ENCODE assay signal across 12 cellular contexts in genomic region chr4:125369098-125369497, GRCh38. TPM values are rescaled to one million over a fixed set of nuclear protein-coding genes. Genes with fewer than 3 reads are reported as not detected.
A peak's percentile ranks its signal among the peaks of the same experiment; 100 is the strongest.
DNase-seq lines count a peak whose midpoint lies in the region; ATAC-seq and TF ChIP-seq lines count a peak whose summit lies in the region.
"Had no signal": no experiment of that assay in that cellular context is flagged by ENCODE, and none has a peak within 500 bp of the region (broad histone marks: within the 10 kb centered on the region; RNA-seq: fewer than 3 reads in every experiment).

No MANE protein-coding gene starts in this region.

- 90 to 91% methylated on average over 2 of the region's 2 CpGs for WGBS in thyroid gland, 2 donors

- no peak for ATAC-seq in Right ventricle myocardium superior (ENCODE audit: poor library complexity)
- ATAC-seq: activated naive CD8-positive, alpha-beta T cell treated with anti-CD3 and anti-CD28 coated beads, Interleukin-2, amount 50 U/mL, for 24 hours; activated T-cell treated with anti-CD3 and anti-CD28 coated beads, Interleukin-2, amount 50 U/mL, for 4 hours had no signal

- H3K9me3 ChIP-seq in left ventricle myocardium inferior (replicated peaks) (no peaks in the 10 kb centered on the region), endocrine pancreas (ENCODE audit: control insufficient read depth, low read length) (no peaks in the 10 kb centered on the region), muscle layer of colon (ENCODE audit: low read length) (no peaks in the 10 kb centered on the region), thyroid gland (no peaks in the 10 kb centered on the region)

- no peaks in the 10 kb centered on the region for H3K27me3 ChIP-seq in left ventricle myocardium inferior (ENCODE audit: low read depth)
- H3K27me3 ChIP-seq in endocrine pancreas (ENCODE audit: control insufficient read depth, insufficient read depth, low read length) = no peaks in the 10 kb centered on the region
- H3K27me3 ChIP-seq in muscle layer of colon (ENCODE audit: control insufficient read depth in 1 of 2, insufficient read depth in 2 of 2, low read length in 2 of 2) = no peaks in the 10 kb centered on the region
- H3K27me3 ChIP-seq in thyroid gland = no peaks in the 10 kb centered on the region

- H3K4me3 ChIP-seq in left ventricle myocardium inferior = peak overlapping the region; percentile 57
- peak overlapping the region; percentile 47 for H3K4me3 ChIP-seq in endocrine pancreas (ENCODE audit: control insufficient read depth, insufficient read depth, low read length)
- peak overlapping the region; percentile 7 to 11 for H3K4me3 ChIP-seq in muscle layer of colon (ENCODE audit: low read depth in 1 of 2, low read length in 2 of 2)
- peak overlapping the region in 1 of 3 donors; percentile 14 for H3K4me3 ChIP-seq in thyroid gland (replicated peaks in 1 of 3)

- TF ChIP-seq POLR2A in thyroid gland (IDR thresholded peaks at IDR 0.05) = no peak

- H3K36me3 ChIP-seq in left ventricle myocardium inferior (no peaks in the 10 kb centered on the region), endocrine pancreas (ENCODE audit: control insufficient read depth, insufficient read depth, low read length) (no peaks in the 10 kb centered on the region), muscle layer of colon (ENCODE audit: insufficient read depth, low read length) (no peaks in the 10 kb centered on the region), thyroid gland (no peaks in the 10 kb centered on the region)

- intact Hi-C loops in left ventricle myocardium inferior (cut with micrococcal nuclease) = no loop called here
- intact Hi-C loops in Right ventricle myocardium superior (cut with DNase I) = no loop called here
- intact Hi-C loops in thyroid gland (cut with DNase I) = no loop called here

- H3K4me1 ChIP-seq in left ventricle myocardium inferior (peaks cover 18% of the 10 kb centered on the region), endocrine pancreas (ENCODE audit: control insufficient read depth, insufficient read depth, low read length) (no peaks in the 10 kb centered on the region), muscle layer of colon (ENCODE audit: insufficient read depth, low read length) (peaks cover 17% of the 10 kb centered on the region), thyroid gland (peaks cover 14% of the 10 kb centered on the region in 2 donors)

- H3K27ac ChIP-seq in left ventricle myocardium inferior (replicated peaks) = peak overlapping the region; percentile 36
- H3K27ac ChIP-seq in muscle layer of colon (ENCODE audit: low read depth, low read length) = peak overlapping the region; percentile 35
- peak overlapping the region; percentile 46 to 83 (median 68) for H3K27ac ChIP-seq in thyroid gland

- H3K9ac ChIP-seq in endocrine pancreas (ENCODE audit: control insufficient read depth, insufficient read depth, low read length) = no peak overlapping the region
- no peak overlapping the region for H3K9ac ChIP-seq in muscle layer of colon (ENCODE audit: low read length)

- no peak for TF ChIP-seq CTCF in left ventricle myocardium inferior (IDR thresholded peaks at IDR 0.05; ENCODE audit: borderline replicate concordance)
- no peak for TF ChIP-seq CTCF in thyroid gland (IDR thresholded peaks at IDR 0.05)

- DNase-seq in left ventricle myocardium inferior = no peak
- DNase-seq in Right ventricle myocardium superior = no peak
- no peak for DNase-seq in thyroid gland
- no peak for DNase-seq in hippocampal formation (lab: John Stamatoyannopoulos, UW)
- DNase-seq in SKM-1 (lab: John Stamatoyannopoulos, UW; ENCODE audit: unreplicated experiment) = no peak
- DNase-seq in pons (ENCODE audit: low spot score) = no peak
- DNase-seq: activated CD4-positive, alpha-beta T cell treated with anti-CD3 and anti-CD28 coated beads, Interleukin-2, amount 10 ng/mL, durations not matched to agents 24 days and 14 days; activated naive CD8-positive, alpha-beta T cell treated with anti-CD3 and anti-CD28 coated beads, Interleukin-2, amount 50 U/mL, for 24 hours; activated T-cell treated with anti-CD3 and anti-CD28 coated beads, Interleukin-2, amount 50 U/mL, for 4 hours; OCI-M1 had no signal

RNA-seq across cellular contexts. Expression of gene FAT4, which starts 54.3 kb away (rescaled TPM):
- total RNA-seq in left ventricle myocardium inferior (6.7 TPM), Right ventricle myocardium superior (6.2 TPM), thyroid gland (10 to 100 TPM; 29.3 to 49.8 (median 40.2) TPM)
- total RNA-seq: activated CD4-positive, alpha-beta T cell treated with anti-CD3 and anti-CD28 coated beads, Interleukin-2, amount 10 ng/mL, durations not matched to agents 24 days and 14 days had no signal
